ENCODE assay signal across 9 cellular contexts in the genomic region with DNA sequence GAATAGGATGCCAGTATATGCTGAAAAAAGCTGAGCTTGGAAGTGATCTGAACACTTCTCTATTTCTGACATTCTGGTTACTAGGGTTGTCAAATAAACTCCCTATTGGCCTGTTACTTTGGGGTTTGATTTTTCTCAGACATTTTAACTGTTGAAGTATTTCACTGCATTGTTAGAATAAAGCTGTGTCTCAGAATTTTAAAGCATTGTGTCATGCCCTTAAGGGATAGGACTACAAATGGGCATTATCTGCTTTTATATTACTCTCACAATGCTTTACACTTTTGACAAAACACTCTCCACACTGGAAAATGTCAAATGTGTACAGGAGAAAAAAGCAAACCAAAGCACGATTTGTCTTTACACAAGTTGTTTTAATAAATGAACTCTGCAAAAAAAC. TPM values are rescaled to one million over a fixed set of nuclear protein-coding genes. Genes with fewer than 3 reads are reported as not detected.
"Had no signal": no experiment of that assay in that cellular context is flagged by ENCODE, and none has a peak within 500 bp of the region (broad histone marks: within the 10 kb centered on the region; RNA-seq: fewer than 3 reads in every experiment).

No MANE protein-coding gene starts in this region.

- FAIRE-seq: HTR-8/SVneo, K562 had no signal

- DNase-seq: GM23248, GOT3, H9, HCEC 1CT, IMR-90 had no signal

- ATAC-seq: K562 had no signal

- H3K9ac ChIP-seq: GM23248 had no signal

- H3K27ac ChIP-seq: GM23248 had no signal

- H3K4me3 ChIP-seq: GM23248, K562 had no signal

RNA-seq across cellular contexts. Expression of gene GPR21, which starts 16.8 kb away (rescaled TPM):
- total RNA-seq: H4, HT-29 had no signal
